17 cellular contexts compared by ENCODE assay signal in the genomic region with DNA sequence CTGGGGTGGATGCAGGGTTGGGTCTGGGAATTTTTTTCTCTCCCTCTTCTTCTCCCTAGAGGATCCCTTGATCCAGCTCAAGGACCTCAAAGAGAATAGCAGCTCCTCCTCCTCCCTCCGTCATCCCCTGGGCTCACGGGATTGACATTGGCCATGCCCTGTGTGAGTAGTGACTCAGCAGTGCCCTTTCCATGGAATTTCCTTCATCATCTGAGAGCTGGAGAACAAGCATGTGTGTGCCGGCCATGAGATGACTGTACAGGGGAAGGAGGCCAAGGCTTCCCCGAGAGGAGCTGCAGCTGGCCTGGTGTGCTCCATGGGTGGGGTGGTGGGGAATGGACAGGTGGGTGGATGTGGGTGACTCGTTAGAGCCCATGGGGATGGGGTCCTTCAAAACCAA. TPM values are rescaled to one million over a fixed set of nuclear protein-coding genes. Genes with fewer than 3 reads are reported as not detected.
DNase-seq lines count a peak whose midpoint lies in the region; ATAC-seq, FAIRE-seq and TF ChIP-seq lines count a peak whose summit lies in the region.
"Had no signal": no experiment of that assay in that cellular context is flagged by ENCODE, and none has a peak within 500 bp of the region (broad histone marks: within the 10 kb centered on the region; RNA-seq: fewer than 3 reads in every experiment).

No MANE protein-coding gene starts in this region.

- TF ChIP-seq CTCF in epithelial cell of esophagus (IDR thresholded peaks at IDR 0.05; ENCODE audit: insufficient read depth, low read depth, low read length, missing control alignments) (no peak), neural progenitor cell (IDR thresholded peaks at IDR 0.05) (no peak), D721Med (IDR thresholded peaks at IDR 0.05; ENCODE audit: insufficient read depth, missing control alignments) (no peak)

- no peaks in the 10 kb centered on the region for H3K27me3 ChIP-seq in neural progenitor cell

- H3F3A ChIP-seq in neural progenitor cell (ENCODE audit: low read depth) = no peaks in the 10 kb centered on the region

- no peaks in the 10 kb centered on the region for H3K9me3 ChIP-seq in neural progenitor cell (ENCODE audit: low read depth)
- H3K9me3 ChIP-seq: esophagus muscularis mucosa, sigmoid colon had no signal

- H2AFZ ChIP-seq in neural progenitor cell (replicated peaks) = no peak overlapping the region

- peaks cover 12% of the 10 kb centered on the region for H3K27me3 Mint-ChIP-seq in neural progenitor cell (ENCODE audit: insufficient read depth, low read depth)
- peaks cover 8% of the 10 kb centered on the region for H3K27me3 Mint-ChIP-seq in activated CD4-positive, alpha-beta T cell treated with anti-CD3 and anti-CD28 coated beads, Interleukin-2, amount 10 ng/mL, durations not matched to agents 7 days and 5 days

- H3K36me3 Mint-ChIP-seq in neural progenitor cell = no peaks in the 10 kb centered on the region
- H3K36me3 Mint-ChIP-seq in activated CD4-positive, alpha-beta T cell treated with anti-CD3 and anti-CD28 coated beads, Interleukin-2, amount 10 ng/mL, durations not matched to agents 7 days and 5 days (ENCODE audit: low read depth) = no peaks in the 10 kb centered on the region
- H3K36me3 Mint-ChIP-seq: CD8-positive, alpha-beta memory T cell had no signal

- no peak overlapping the region for H3K27ac ChIP-seq in neural progenitor cell
- H3K27ac ChIP-seq: esophagus muscularis mucosa, sigmoid colon had no signal

- no peaks in the 10 kb centered on the region for H3K79me2 ChIP-seq in neural progenitor cell (ENCODE audit: low read depth)

- no peak overlapping the region for H3K9ac ChIP-seq in neural progenitor cell

- H3K4me3 ChIP-seq in epithelial cell of esophagus (ENCODE audit: low read length) = no peak overlapping the region
- no peak overlapping the region for H3K4me3 ChIP-seq in neural progenitor cell
- H3K4me3 ChIP-seq: esophagus muscularis mucosa, sigmoid colon had no signal

- H3K9me3 Mint-ChIP-seq in neural progenitor cell = peaks cover 6% of the 10 kb centered on the region
- no peaks in the 10 kb centered on the region for H3K9me3 Mint-ChIP-seq in activated CD4-positive, alpha-beta T cell treated with anti-CD3 and anti-CD28 coated beads, Interleukin-2, amount 10 ng/mL, durations not matched to agents 7 days and 5 days
- H3K9me3 Mint-ChIP-seq: activated T-cell treated with anti-CD3 and anti-CD28 coated beads, Interleukin-2, amount 50 U/mL, for 4 hours had no signal

- no peaks in the 10 kb centered on the region for H4K20me1 ChIP-seq in neural progenitor cell (ENCODE audit: low read depth)

- peak overlapping the region; percentile 16 for H3K4me3 Mint-ChIP-seq in neural progenitor cell
- H3K4me3 Mint-ChIP-seq in activated CD4-positive, alpha-beta T cell treated with anti-CD3 and anti-CD28 coated beads, Interleukin-2, amount 10 ng/mL, durations not matched to agents 7 days and 5 days = no peak overlapping the region
- H3K4me3 Mint-ChIP-seq: activated T-cell treated with anti-CD3 and anti-CD28 coated beads, Interleukin-2, amount 50 U/mL, for 4 hours; CD8-positive, alpha-beta memory T cell had no signal

- H3K4me2 ChIP-seq in neural progenitor cell = no peak overlapping the region

- peaks cover 4% of the 10 kb centered on the region for H3K4me1 ChIP-seq in neural progenitor cell
- H3K4me1 ChIP-seq: esophagus muscularis mucosa, sigmoid colon had no signal

- H3K4me1 Mint-ChIP-seq in neural progenitor cell = peaks cover 28% of the 10 kb centered on the region
- H3K4me1 Mint-ChIP-seq in activated CD4-positive, alpha-beta T cell treated with anti-CD3 and anti-CD28 coated beads, Interleukin-2, amount 10 ng/mL, durations not matched to agents 7 days and 5 days = no peaks in the 10 kb centered on the region
- H3K4me1 Mint-ChIP-seq: CD8-positive, alpha-beta memory T cell had no signal

- POLR2A ChIA-PET in activated CD4-positive, alpha-beta T cell treated with anti-CD3 and anti-CD28 coated beads, Interleukin-2, amount 10 ng/mL, durations not matched to agents 7 days and 5 days (lab: Charles Lee) = no interaction called here

- FAIRE-seq in D721Med (lab: Jason Lieb, UNC) = no peak
- FAIRE-seq: H1 had no signal

- H3K36me3 ChIP-seq in neural progenitor cell = no peaks in the 10 kb centered on the region
- H3K36me3 ChIP-seq: esophagus muscularis mucosa, sigmoid colon had no signal

- DNase-seq in ELR (ENCODE audit: low read depth) (peak; percentile 45), RPMI7951 (ENCODE audit: low read depth) (peak; percentile 44), epithelial cell of esophagus (ENCODE audit: low read depth) (peak; percentile 32), neural progenitor cell (ENCODE audit: low spot score) (no peak), D721Med (ENCODE audit: insufficient read length, low spot score) (no peak)
- no peak for DNase-seq in activated CD4-positive, alpha-beta T cell treated with anti-CD3 and anti-CD28 coated beads, Interleukin-2, amount 10 ng/mL, durations not matched to agents 7 days and 5 days
- DNase-seq in activated effector memory CD4-positive, alpha-beta T cell treated with anti-CD3 and anti-CD28 coated beads, Interleukin-2, amount 50 U/mL, for 16 hours = no peak
- DNase-seq: activated CD4-positive, CD25-positive, alpha-beta regulatory T cell treated with anti-CD3 and anti-CD28 coated beads, Interleukin-2, amount 50 U/mL, for 72 hours; activated T-cell treated with anti-CD3 and anti-CD28 coated beads, Interleukin-2, amount 50 U/mL, for 4 hours; CD8-positive, alpha-beta memory T cell; kidney glomerular epithelial cell; NCI-H1694; NCI-H82; sigmoid colon had no signal

- CTCF ChIA-PET in activated CD4-positive, alpha-beta T cell treated with anti-CD3 and anti-CD28 coated beads, Interleukin-2, amount 10 ng/mL, durations not matched to agents 7 days and 5 days (lab: Charles Lee) = interaction anchor here (2.1 kb wide), 1 partner anchor 11 kb away, joined by 8 read pairs; no protein-coding TSS in a partner anchor

- peak overlapping the region; percentile 54 for H3K27ac Mint-ChIP-seq in neural progenitor cell
- H3K27ac Mint-ChIP-seq in activated CD4-positive, alpha-beta T cell treated with anti-CD3 and anti-CD28 coated beads, Interleukin-2, amount 10 ng/mL, durations not matched to agents 7 days and 5 days = no peak overlapping the region
- H3K27ac Mint-ChIP-seq: CD8-positive, alpha-beta memory T cell had no signal

- ATAC-seq in GM21360 (IDR thresholded peaks at IDR 0.05; ENCODE audit: unreplicated experiment) = no peak
- ATAC-seq: activated T-cell treated with anti-CD3 and anti-CD28 coated beads, Interleukin-2, amount 50 U/mL, for 4 hours had no signal

RNA-seq across cellular contexts. Expression of a gene that starts 8.9 kb away (rescaled TPM):
- total RNA-seq in RPMI7951 (2014; rRNA removed; shearing (Covaris generic)) = 0.20 and 0.24 TPM in 2 replicates
- total RNA-seq in neural progenitor cell (ENCODE audit: low replicate concordance) = 20.2 and 41.3 TPM in 2 replicates
- not detected for total RNA-seq in activated CD4-positive, alpha-beta T cell treated with anti-CD3 and anti-CD28 coated beads, Interleukin-2, amount 10 ng/mL, durations not matched to agents 7 days and 5 days

Comparison
In these comparisons a context has a peak if more than half of its experiments do, and no peak if none do; other contexts are left out.
1. DNase-seq: peak in ELR (single experiment), RPMI7951 (single experiment) and epithelial cell of esophagus (single experiment); none in neural progenitor cell (single experiment), activated CD4-positive, alpha-beta T cell treated with anti-CD3 and anti-CD28 coated beads, Interleukin-2, amount 10 ng/mL, durations not matched to agents 7 days and 5 days (single experiment), activated effector memory CD4-positive, alpha-beta T cell treated with anti-CD3 and anti-CD28 coated beads, Interleukin-2, amount 50 U/mL, for 16 hours (single experiment) and D721Med (single experiment).
2. RNA of a gene that starts 8.9 kb away (total RNA-seq): 20.2 to 41.3 TPM in neural progenitor cell; 0.20 to 0.24 TPM in RPMI7951 and not detected in activated CD4-positive, alpha-beta T cell treated with anti-CD3 and anti-CD28 coated beads, Interleukin-2, amount 10 ng/mL, durations not matched to agents 7 days and 5 days; every median in the first group is over 10 times any median in the second.